12 cellular contexts compared by ENCODE assay signal in the genomic region with DNA sequence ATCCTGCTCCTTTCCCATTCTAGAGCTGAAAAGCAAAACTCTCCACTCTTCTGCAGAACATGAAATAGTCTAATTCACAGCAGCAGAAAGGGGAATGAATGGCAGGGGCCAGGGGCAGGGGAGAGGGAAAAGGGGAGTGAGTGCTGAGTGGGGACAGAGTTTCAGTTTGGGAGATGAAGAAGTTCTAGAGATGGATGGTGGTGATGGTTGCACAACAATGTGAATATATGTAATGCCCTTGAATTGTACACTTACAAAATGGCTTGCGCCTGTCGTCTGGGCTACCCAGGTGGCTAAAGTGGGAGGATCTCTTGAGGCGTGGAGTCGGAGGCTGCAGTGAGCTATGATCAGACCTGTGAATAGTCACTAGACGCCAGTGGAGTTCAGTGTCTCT.
DNase-seq lines count a peak whose midpoint lies in the region; ATAC-seq and TF ChIP-seq lines count a peak whose summit lies in the region.
"Had no signal": no experiment of that assay in that cellular context is flagged by ENCODE, and none has a peak within 500 bp of the region (broad histone marks: within the 10 kb centered on the region; RNA-seq: fewer than 3 reads in every experiment).

No MANE protein-coding gene starts in this region.

- no peaks in the 10 kb centered on the region for H3K36me3 ChIP-seq in right atrium auricular region
- H3K36me3 ChIP-seq in vagina, result no peaks in the 10 kb centered on the region

- no peaks in the 10 kb centered on the region for H3K36me3 Mint-ChIP-seq in activated naive CD8-positive, alpha-beta T cell
- no peaks in the 10 kb centered on the region for H3K36me3 Mint-ChIP-seq in mesothelial cell of epicardium

- intact Hi-C loops in left cardiac atrium (cut with DNase I) (no loop called here), vagina (cut with DNase I) (no loop called here), sciatic nerve (cut with DNase I) (no loop called here)

- no peak overlapping the region for H3K27ac Mint-ChIP-seq in activated naive CD8-positive, alpha-beta T cell
- no peak overlapping the region for H3K27ac Mint-ChIP-seq in mesothelial cell of epicardium
- H3K27ac Mint-ChIP-seq: CD4-positive, alpha-beta T cell had no signal

- TF ChIP-seq CTCF in right atrium auricular region (IDR thresholded peaks at IDR 0.05) (no peak), mesothelial cell of epicardium (IDR thresholded peaks at IDR 0.05; ENCODE audit: unreplicated experiment) (no peak), vagina (IDR thresholded peaks at IDR 0.05) (no peak)

- H3K9me3 ChIP-seq in right atrium auricular region (no peaks in the 10 kb centered on the region), vagina (no peaks in the 10 kb centered on the region)

- H3K4me1 Mint-ChIP-seq in activated naive CD8-positive, alpha-beta T cell (ENCODE audit: low read depth), result peaks cover 27% of the 10 kb centered on the region
- H3K4me1 Mint-ChIP-seq in mesothelial cell of epicardium, result peaks cover 23% of the 10 kb centered on the region

- H3K27ac ChIP-seq in right atrium auricular region, result peak overlapping the region; percentile 72 to 87
- H3K27ac ChIP-seq in vagina, result peak overlapping the region; percentile 67

- H3K4me3 Mint-ChIP-seq in activated naive CD8-positive, alpha-beta T cell, result peak overlapping the region; percentile 86
- peak overlapping the region; percentile 59 for H3K4me3 Mint-ChIP-seq in mesothelial cell of epicardium

- no peak for ATAC-seq in left cardiac atrium
- no peak for ATAC-seq in sciatic nerve
- no peak for ATAC-seq in GM21786 (IDR thresholded peaks at IDR 0.05; ENCODE audit: unreplicated experiment)

- H3K4me3 ChIP-seq in right atrium auricular region, result no peak overlapping the region
- peak overlapping the region in 1 of 2 donors; percentile 54 for H3K4me3 ChIP-seq in vagina

- no peak for TF ChIP-seq POLR2A in vagina (IDR thresholded peaks at IDR 0.05)

- H3K4me1 ChIP-seq in right atrium auricular region (peaks cover 0 to 27% of the 10 kb centered on the region in 2 donors), vagina (peaks cover 17% of the 10 kb centered on the region)

- no peaks in the 10 kb centered on the region for H3K27me3 Mint-ChIP-seq in activated naive CD8-positive, alpha-beta T cell
- peaks cover 23% of the 10 kb centered on the region for H3K27me3 Mint-ChIP-seq in mesothelial cell of epicardium (ENCODE audit: low read depth)
- H3K27me3 Mint-ChIP-seq: CD4-positive, alpha-beta T cell had no signal

- H3K27me3 ChIP-seq in right atrium auricular region (no peaks in the 10 kb centered on the region), vagina (no peaks in the 10 kb centered on the region)

- DNase-seq in right atrium auricular region (ENCODE audit: low spot score) (peak; percentile 42), left cardiac atrium (no peak), mesothelial cell of epicardium (ENCODE audit: low spot score in 2 of 2, unreplicated experiment in 2 of 2) (peak in 1 of 2 experiments; percentile 16), vagina (ENCODE audit: extremely low spot score in 2 of 2) (peak; percentile 28 to 85), sciatic nerve (ENCODE audit: low spot score) (no peak)
- no peak for DNase-seq in activated CD4-positive, CD25-positive, alpha-beta regulatory T cell (lab: John Stamatoyannopoulos, UW)
- DNase-seq: CD4-positive, alpha-beta T cell; central memory CD4-positive, alpha-beta T cell; HCEC 1CT; NCI-H774 had no signal

- no peaks in the 10 kb centered on the region for H3K9me3 Mint-ChIP-seq in activated naive CD8-positive, alpha-beta T cell (ENCODE audit: low read depth)
- peaks cover 9% of the 10 kb centered on the region for H3K9me3 Mint-ChIP-seq in mesothelial cell of epicardium
- H3K9me3 Mint-ChIP-seq: CD4-positive, alpha-beta T cell had no signal

Comparison
In these comparisons a context has a peak if more than half of its experiments do, and no peak if none do; other contexts are left out.
1. DNase-seq: peak in right atrium auricular region (single experiment) and vagina (2 of 2); none in left cardiac atrium (single experiment), sciatic nerve (single experiment) and activated CD4-positive, CD25-positive, alpha-beta regulatory T cell (0 of 4).